In the genomic region with DNA sequence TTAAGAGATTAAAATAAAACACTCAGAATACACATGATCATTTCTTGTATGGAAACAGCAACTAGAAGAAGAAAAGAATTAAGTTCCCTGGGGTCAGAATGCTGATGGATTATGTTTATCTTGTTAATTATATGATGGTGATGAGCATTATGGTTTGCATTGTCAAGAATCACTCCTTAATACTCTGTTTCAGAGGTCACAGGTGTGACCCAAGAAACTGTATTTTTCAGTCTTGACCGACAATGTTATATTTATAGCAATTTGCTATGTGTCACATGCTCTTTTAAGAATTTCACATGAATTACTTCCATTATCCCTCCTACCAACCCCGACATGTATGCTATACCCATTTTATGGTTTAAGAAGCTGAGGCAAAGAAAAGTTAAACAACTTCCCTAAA, we compare ENCODE assay signal across 36 cellular contexts. TPM values are rescaled to one million over a fixed set of nuclear protein-coding genes. Genes with fewer than 3 reads are reported as not detected.
"Had no signal": no experiment of that assay in that cellular context is flagged by ENCODE, and none has a peak within 500 bp of the region (broad histone marks: within the 10 kb centered on the region; RNA-seq: fewer than 3 reads in every experiment).

No MANE protein-coding gene starts in this region.

- DNase-seq: Karpas-422, Kasumi-1, KG1, MG63, MV-4-11, NCI-H1048, NCI-H1092, NCI-H1092 treated with DMSO at 0.1 percent for 48 hours, NCI-H1105, NCI-H1105 treated with DMSO at 0.1 percent for 48 hours, NCI-H1417, NCI-H1417 treated with DMSO at 0.1 percent for 48 hours, NCI-H1436, NCI-H1436 treated with DMSO at 0.1 percent for 48 hours, NCI-H146, NCI-H1694, NCI-H1694 treated with DMSO at 0.1 percent for 48 hours, NCI-H187, NCI-H187 treated with DMSO at 0.1 percent for 48 hours, NCI-H1930, NCI-H2029, NCI-H2029 treated with DMSO at 0.1 percent for 48 hours, NCI-H2081, NCI-H2081 treated with DMSO at 0.1 percent for 48 hours, NCI-H2107, NCI-H2171, NCI-H2171 treated with DMSO at 0.1 percent for 48 hours, NCI-H2227 treated with DMSO at 0.1 percent for 48 hours, NCI-H226, NCI-H345, NCI-H446, NCI-H446 treated with DMSO at 0.1 percent for 48 hours, NCI-H510A had no signal

- H3K4me2 ChIP-seq: KMS-11 had no signal

- H3K36me3 ChIP-seq: MG63 had no signal

- H3K4me3 ChIP-seq: MG63 had no signal

- H3K9me3 ChIP-seq: MG63 had no signal

- H3K27ac ChIP-seq: KMS-11 had no signal

- H3K9ac ChIP-seq: KMS-11 had no signal

RNA-seq across cellular contexts. Expression of gene CHRM2, which starts 2.7 kb away (rescaled TPM):
- total RNA-seq: MCF 10A, NCI-H460 had no signal
